Comparison of ENCODE assay signal across 17 cellular contexts in genomic region chr16:72197556-72197955, GRCh38.
"Had no signal": no experiment of that assay in that cellular context is flagged by ENCODE, and none has a peak within 500 bp of the region (broad histone marks: within the 10 kb centered on the region; RNA-seq: fewer than 3 reads in every experiment).

No MANE protein-coding gene starts in this region.

- H3K4me3 Mint-ChIP-seq: activated CD8-positive, alpha-beta T cell treated with anti-CD3 and anti-CD28 coated beads for 36 hours; activated T-cell treated with anti-CD3 and anti-CD28 coated beads, Interleukin-2, amount 50 U/mL, for 4 hours; memory B cell; natural killer cell treated with Interleukin-12 subunit alpha and Interleukin-12 subunit beta and Interleukin-15 and Interleukin-18, amount 100 ng/mL, for 72 hours; stimulated activated effector memory CD8-positive, alpha-beta T cell treated with anti-CD3 and anti-CD28 coated beads, Interleukin-12 subunit alpha, Interleukin-12 subunit beta, amount 100 ng/mL, for 72 hours; WTC11 had no signal

- H3K36me3 Mint-ChIP-seq: activated naive CD4-positive, alpha-beta T cell treated with anti-CD3 and anti-CD28 coated beads, Interleukin-2, amount 50 U/mL, for 72 hours; memory B cell; natural killer cell treated with Interleukin-12 subunit alpha and Interleukin-12 subunit beta and Interleukin-15 and Interleukin-18, amount 100 ng/mL, for 72 hours; stimulated activated effector memory CD8-positive, alpha-beta T cell treated with anti-CD3 and anti-CD28 coated beads, Interleukin-12 subunit alpha, Interleukin-12 subunit beta, amount 100 ng/mL, for 72 hours; WTC11 had no signal

- H3K27ac Mint-ChIP-seq: activated CD8-positive, alpha-beta T cell treated with anti-CD3 and anti-CD28 coated beads for 36 hours; activated naive CD4-positive, alpha-beta T cell treated with anti-CD3 and anti-CD28 coated beads, Interleukin-2, amount 50 U/mL, for 72 hours; memory B cell; natural killer cell treated with Interleukin-12 subunit alpha and Interleukin-12 subunit beta and Interleukin-15 and Interleukin-18, amount 100 ng/mL, for 72 hours; stimulated activated effector memory CD8-positive, alpha-beta T cell treated with anti-CD3 and anti-CD28 coated beads, Interleukin-12 subunit alpha, Interleukin-12 subunit beta, amount 100 ng/mL, for 72 hours; WTC11 had no signal

- H3K27me3 Mint-ChIP-seq: activated CD8-positive, alpha-beta T cell treated with anti-CD3 and anti-CD28 coated beads for 36 hours had no signal

- DNase-seq: activated CD4-positive, alpha-beta T cell treated with anti-CD3 and anti-CD28 coated beads for 4 hours; activated CD8-positive, alpha-beta T cell treated with anti-CD3 and anti-CD28 coated beads for 36 hours; activated effector memory CD4-positive, alpha-beta T cell treated with anti-CD3 and anti-CD28 coated beads, Interleukin-2, amount 50 U/mL, for 16 hours; activated T-cell treated with anti-CD3 and anti-CD28 coated beads, Interleukin-2, amount 50 U/mL, for 4 hours; kidney; left ventricle myocardium inferior; stimulated activated CD4-positive, alpha-beta T cell treated with anti-CD3 and anti-CD28 coated beads, Interleukin-12 subunit alpha, Interleukin-12 subunit beta, amount 100 ng/mL, for 4 hours; stimulated activated CD4-positive, alpha-beta T cell treated with anti-CD3 and anti-CD28 coated beads, Interleukin-2, amount 100 ng/mL, for 24 hours; SW 1271; transverse colon had no signal

- H3K9me3 Mint-ChIP-seq: activated CD8-positive, alpha-beta T cell treated with anti-CD3 and anti-CD28 coated beads for 36 hours; activated naive CD4-positive, alpha-beta T cell treated with anti-CD3 and anti-CD28 coated beads, Interleukin-2, amount 50 U/mL, for 72 hours; activated T-cell treated with anti-CD3 and anti-CD28 coated beads, Interleukin-2, amount 50 U/mL, for 4 hours; memory B cell; natural killer cell treated with Interleukin-12 subunit alpha and Interleukin-12 subunit beta and Interleukin-15 and Interleukin-18, amount 100 ng/mL, for 72 hours; stimulated activated effector memory CD8-positive, alpha-beta T cell treated with anti-CD3 and anti-CD28 coated beads, Interleukin-12 subunit alpha, Interleukin-12 subunit beta, amount 100 ng/mL, for 72 hours; WTC11 had no signal

- H3K27ac ChIP-seq: left ventricle myocardium inferior, ovary, sigmoid colon, transverse colon had no signal
